ENCODE assay signal across 9 cellular contexts in genomic region chr1:1889090-1889750, GRCh38. TPM values are rescaled to one million over a fixed set of nuclear protein-coding genes. Genes with fewer than 3 reads are reported as not detected.
DNase-seq lines count a peak whose midpoint lies in the region; ATAC-seq and TF ChIP-seq lines count a peak whose summit lies in the region.
"Had no signal": no experiment of that assay in that cellular context is flagged by ENCODE, and none has a peak within 500 bp of the region (broad histone marks: within the 10 kb centered on the region; RNA-seq: fewer than 3 reads in every experiment).

No MANE protein-coding gene starts in this region.

- H3K4me3 ChIP-seq in WERI-Rb-1 (ENCODE audit: low read depth, low read length): peak overlapping the region; percentile 86
- H3K4me3 ChIP-seq in spleen: peak overlapping the region; percentile 72 to 99 (median 96)

- no peaks in the 10 kb centered on the region for H3K36me3 Mint-ChIP-seq in glutamatergic neuron (ENCODE audit: unreplicated experiment)

- peak overlapping the region; percentile 93 for H3K4me3 Mint-ChIP-seq in glutamatergic neuron (ENCODE audit: unreplicated experiment)

- peaks cover 23% of the 10 kb centered on the region for H3K4me1 Mint-ChIP-seq in glutamatergic neuron (ENCODE audit: low read depth, unreplicated experiment)

- no peaks in the 10 kb centered on the region for H3K9me3 ChIP-seq in WERI-Rb-1 (ENCODE audit: severe bottlenecking)
- H3K9me3 ChIP-seq in spleen: no peaks in the 10 kb centered on the region

- H3K27ac ChIP-seq in WERI-Rb-1: no peak overlapping the region; the same call in 1 of the 2 replicates
- H3K27ac ChIP-seq in spleen: peak overlapping the region; percentile 85 to 99 (median 96)

- TF ChIP-seq POLR2A in spleen (IDR thresholded peaks at IDR 0.05): no peak

- no peak for ATAC-seq in GM19351 (IDR thresholded peaks at IDR 0.05; ENCODE audit: unreplicated experiment)

- H3K36me3 ChIP-seq in WERI-Rb-1 (peaks cover 3% of the 10 kb centered on the region), spleen (peaks cover 0 to 9% (median 0%) of the 10 kb centered on the region in 6 donors)

- H3K9me3 Mint-ChIP-seq in glutamatergic neuron (ENCODE audit: unreplicated experiment): peaks cover 17% of the 10 kb centered on the region

- DNase-seq in DMS53 (lab: John Stamatoyannopoulos, UW): peak; percentile 38
- no peak for DNase-seq in DMS53 treated with DMSO at 0.1 percent for 48 hours (lab: John Stamatoyannopoulos, UW; ENCODE audit: unreplicated experiment)
- no peak for DNase-seq in WERI-Rb-1
- DNase-seq in glutamatergic neuron: no peak
- DNase-seq in spleen: peak; percentile 60
- DNase-seq in stimulated activated CD4-positive, alpha-beta T cell treated with anti-CD3 and anti-CD28 coated beads, Interleukin-1b, Interleukin-23, amount 100 ng/mL, for 48 hours: no peak
- DNase-seq in NCI-H774 (lab: John Stamatoyannopoulos, UW): no peak

- H3K27me3 ChIP-seq in WERI-Rb-1 (ENCODE audit: insufficient read depth, low read depth, severe bottlenecking): no peaks in the 10 kb centered on the region
- no peaks in the 10 kb centered on the region for H3K27me3 ChIP-seq in spleen (replicated peaks in 1 of 7)

- H3K27ac Mint-ChIP-seq in glutamatergic neuron (ENCODE audit: unreplicated experiment): peak overlapping the region; percentile 94

- WGBS in spleen, 5 donors: 7 to 15% (median 8%) methylated on average over 9 of the region's 9 CpGs

- no peak for TF ChIP-seq CTCF in WERI-Rb-1 (IDR thresholded peaks at IDR 0.05; ENCODE audit: low read depth, low read length)
- no peak for TF ChIP-seq CTCF in glutamatergic neuron (IDR thresholded peaks at IDR 0.05; ENCODE audit: partially characterized antibody, unreplicated experiment)
- TF ChIP-seq CTCF in spleen (IDR thresholded peaks at IDR 0.05 in 8 of 11, conservative IDR thresholded peaks at IDR 0.05 in 3 of 11): no peak

- H3K27me3 Mint-ChIP-seq in glutamatergic neuron (ENCODE audit: unreplicated experiment): peaks cover 14% of the 10 kb centered on the region

- intact Hi-C loops in spleen (cut with DNase I; ENCODE audit: low total_unique reads): loop anchor here (10.0 kb wide), 1 partner anchor 84 kb away; no protein-coding TSS in a partner anchor

- peaks cover 54 to 88% (median 75%) of the 10 kb centered on the region in 6 donors for H3K4me1 ChIP-seq in spleen

RNA-seq across cellular contexts. Expression of gene GNB1, which starts 1.7 kb away (rescaled TPM):
- 734 TPM for total RNA-seq in glutamatergic neuron (ENCODE audit: unreplicated experiment)
- total RNA-seq in spleen: 100 to 1,000 TPM; 186 to 304 (median 273) TPM
- 100 to 1,000 TPM in 1 of 3 donors, 10 to 100 TPM in 2; 76.0 to 132 (median 95.5) TPM for polyA plus RNA-seq in spleen

RNA-seq across cellular contexts. Expression of gene CALML6, which starts 25.8 kb away (rescaled TPM):
- total RNA-seq in glutamatergic neuron (ENCODE audit: unreplicated experiment) (5.2 TPM), spleen (1 to 10 TPM in 1 of 7 donors, under 1 TPM in 4, not detected in 2; 0.34 to 3.0 (median 0.66) TPM)
- 1 to 10 TPM in 1 of 3 donors, under 1 TPM in 2; 0.58 to 1.8 (median 0.85) TPM for polyA plus RNA-seq in spleen
- total RNA-seq: T-helper 1 cell treated with Interleukin-12 subunit alpha and Interleukin-12 subunit beta and Interleukin-4 antibody, amounts not matched to agents 30 ng/mL and 1 ng/mL, for 36 hours had no signal

RNA-seq across cellular contexts. Expression of gene TMEM52, which starts 29.9 kb away (rescaled TPM):
- total RNA-seq in glutamatergic neuron (ENCODE audit: unreplicated experiment) (5.4 TPM), spleen (1 to 10 TPM in 6 of 7 donors, not detected in 1; 1.1 to 4.7 (median 1.8) TPM)
- polyA plus RNA-seq in spleen: 1 to 10 TPM in 1 of 3 donors, under 1 TPM in 2; 0.35 to 1.9 (median 0.64) TPM
- total RNA-seq: T-helper 1 cell treated with Interleukin-12 subunit alpha and Interleukin-12 subunit beta and Interleukin-4 antibody, amounts not matched to agents 30 ng/mL and 1 ng/mL, for 36 hours had no signal

Comparison
In these comparisons a context has a peak if more than half of its experiments do, and no peak if none do; other contexts are left out.
1. DNase-seq: peak in DMS53 (single experiment) and spleen (single experiment); none in DMS53 treated with DMSO at 0.1 percent for 48 hours (single experiment), WERI-Rb-1 (single experiment), glutamatergic neuron (single experiment), stimulated activated CD4-positive, alpha-beta T cell treated with anti-CD3 and anti-CD28 coated beads, Interleukin-1b, Interleukin-23, amount 100 ng/mL, for 48 hours (single experiment) and NCI-H774 (single experiment).